ENCODE assay signal across 22 cellular contexts in the genomic region with DNA sequence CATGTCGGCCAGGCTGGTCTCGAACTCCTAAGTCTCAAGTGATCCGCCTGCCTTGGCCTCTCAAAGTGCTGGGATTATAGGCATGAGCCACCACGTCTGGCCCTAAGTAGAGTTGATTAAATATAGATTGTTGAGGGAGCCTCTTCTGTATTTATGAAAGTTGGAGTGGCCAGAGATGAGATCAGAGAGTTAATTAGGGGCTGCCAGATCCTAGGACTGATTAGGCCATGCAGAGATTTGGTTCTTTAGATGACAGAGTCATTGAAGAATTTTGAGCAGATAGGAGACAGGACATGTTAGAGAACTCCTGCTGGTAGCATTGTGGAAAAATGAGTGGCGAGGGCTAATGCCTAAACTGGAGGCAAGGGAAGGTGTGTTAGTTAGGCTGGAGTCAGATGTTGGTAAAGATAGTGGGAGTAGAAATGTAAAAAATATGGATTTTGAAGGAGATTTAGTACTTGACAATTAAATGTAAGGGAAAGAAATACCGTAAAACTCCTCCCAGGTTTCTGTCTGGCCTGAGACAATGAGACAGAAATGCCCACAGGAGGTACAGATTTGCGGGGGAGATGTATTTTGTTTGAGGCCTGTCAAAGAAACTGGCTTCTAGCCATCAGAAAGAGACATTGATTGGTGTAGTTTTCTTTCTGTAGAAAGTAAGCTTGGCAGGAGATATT. TPM values are rescaled to one million over a fixed set of nuclear protein-coding genes. Genes with fewer than 3 reads are reported as not detected.
DNase-seq lines count a peak whose midpoint lies in the region; ATAC-seq and TF ChIP-seq lines count a peak whose summit lies in the region.
"Had no signal": no experiment of that assay in that cellular context is flagged by ENCODE, and none has a peak within 500 bp of the region (broad histone marks: within the 10 kb centered on the region; RNA-seq: fewer than 3 reads in every experiment).

No MANE protein-coding gene starts in this region.

- TF ChIP-seq CTCF in AG09309 (IDR thresholded peaks at IDR 0.05; ENCODE audit: control insufficient read depth, insufficient read depth, low read depth, low read length, missing control alignments), result peak; percentile 7
- no peak for TF ChIP-seq CTCF in Caco-2 (IDR thresholded peaks at IDR 0.05; ENCODE audit: insufficient read depth in 1 of 2, low read depth in 1 of 2, low read length in 1 of 2, severe bottlenecking in 1 of 2, unreplicated experiment in 1 of 2)
- TF ChIP-seq CTCF in WTC11 (IDR thresholded peaks at IDR 0.05), result no peak
- TF ChIP-seq CTCF in mesothelial cell of epicardium (IDR thresholded peaks at IDR 0.05; ENCODE audit: unreplicated experiment), result no peak
- TF ChIP-seq CTCF in tibial artery (IDR thresholded peaks at IDR 0.05), result no peak

- H3K36me3 ChIP-seq in Caco-2 (ENCODE audit: control insufficient read depth, insufficient read depth, low read length) (no peaks in the 10 kb centered on the region), tibial artery (peaks cover 27 to 79% (median 78%) of the 10 kb centered on the region in 3 donors)
- H3K36me3 ChIP-seq: BE2C had no signal

- DNase-seq in AG09309 (ENCODE audit: low read depth) (no peak), Caco-2 (no peak), WTC11 (ENCODE audit: low spot score) (no peak), mesothelial cell of epicardium (ENCODE audit: low spot score in 2 of 2, unreplicated experiment in 2 of 2) (no peak), posterior cingulate gyrus (no peak), tibial artery (no peak)
- no peak for DNase-seq in activated CD8-positive, alpha-beta memory T cell treated with anti-CD3 and anti-CD28 coated beads, Interleukin-2, amount 50 U/mL, for 48 hours
- DNase-seq: activated CD8-positive, alpha-beta memory T cell treated with anti-CD3 and anti-CD28 coated beads, Interleukin-2, amount 10 ng/mL, durations not matched to agents 7 days and 5 days; BE2C; body of pancreas; dermis blood vessel endothelial cell; DMS79 treated with DMSO at 0.1 percent for 48 hours; mammary epithelial cell; NCI-H1105 treated with DMSO at 0.1 percent for 48 hours; NCI-H2171; NCI-H82; Peyer's patch; right lobe of liver; stimulated activated CD4-positive, alpha-beta T cell treated with anti-CD3 and anti-CD28 coated beads, Interleukin-4, amount 100 ng/mL, for 1 hour; testis had no signal

- ATAC-seq in WTC11 (no peak), GM21360 (IDR thresholded peaks at IDR 0.05; ENCODE audit: unreplicated experiment) (no peak)
- ATAC-seq: activated CD8-positive, alpha-beta memory T cell treated with anti-CD3 and anti-CD28 coated beads, Interleukin-2, amount 10 ng/mL, durations not matched to agents 7 days and 5 days; body of pancreas; right lobe of liver had no signal

- peaks cover 41% of the 10 kb centered on the region for H3K36me3 Mint-ChIP-seq in Caco-2 (ENCODE audit: insufficient read depth, unreplicated experiment)
- peaks cover 68% of the 10 kb centered on the region for H3K36me3 Mint-ChIP-seq in WTC11
- H3K36me3 Mint-ChIP-seq in mesothelial cell of epicardium, result peaks cover 32% of the 10 kb centered on the region

- H3K27ac ChIP-seq in tibial artery, result no peak overlapping the region
- H3K27ac ChIP-seq: body of pancreas, KMS-11, Peyer's patch, right lobe of liver, testis had no signal

- H3K27me3 ChIP-seq in Caco-2 (replicated peaks; ENCODE audit: control insufficient read depth, insufficient read depth, low read length), result no peaks in the 10 kb centered on the region
- no peaks in the 10 kb centered on the region for H3K27me3 ChIP-seq in tibial artery
- H3K27me3 ChIP-seq: BE2C, body of pancreas, Peyer's patch, right lobe of liver, testis had no signal

- H3K27ac Mint-ChIP-seq in Caco-2 (ENCODE audit: unreplicated experiment), result peak overlapping the region; percentile 13
- peak overlapping the region; percentile 30 for H3K27ac Mint-ChIP-seq in WTC11
- peak overlapping the region; percentile 63 for H3K27ac Mint-ChIP-seq in mesothelial cell of epicardium
- H3K27ac Mint-ChIP-seq: activated CD8-positive, alpha-beta memory T cell treated with anti-CD3 and anti-CD28 coated beads, Interleukin-2, amount 10 ng/mL, durations not matched to agents 7 days and 5 days had no signal

- POLR2A ChIA-PET in Caco-2 (lab: Charles Lee), result no interaction called here
- POLR2A ChIA-PET in WTC11 (lab: Charles Lee), result no interaction called here

- no peak overlapping the region for H3K4me3 Mint-ChIP-seq in Caco-2 (ENCODE audit: unreplicated experiment)
- H3K4me3 Mint-ChIP-seq in WTC11, result no peak overlapping the region
- H3K4me3 Mint-ChIP-seq in mesothelial cell of epicardium, result no peak overlapping the region
- H3K4me3 Mint-ChIP-seq: activated CD8-positive, alpha-beta memory T cell treated with anti-CD3 and anti-CD28 coated beads, Interleukin-2, amount 10 ng/mL, durations not matched to agents 7 days and 5 days had no signal

- CTCF ChIA-PET in Caco-2 (lab: Charles Lee) (no interaction called here), WTC11 (lab: Charles Lee) (interaction anchor here (1.0 kb wide), 1 partner anchor 52 kb away, joined by 7 read pairs; no protein-coding TSS in a partner anchor)

- intact Hi-C loops in Caco-2 (cut with micrococcal nuclease; ENCODE audit: unreplicated experiment), result no loop called here
- intact Hi-C loops in posterior cingulate gyrus (cut with DNase I), result no loop called here
- intact Hi-C loops in tibial artery (cut with DNase I; ENCODE audit: low total_unique reads), result no loop called here

- H3K4me3 ChIP-seq in AG09309 (ENCODE audit: control insufficient read depth, low read depth, low read length), result no peak overlapping the region
- H3K4me3 ChIP-seq in Caco-2 (ENCODE audit: low read depth, low read length), result no peak overlapping the region
- H3K4me3 ChIP-seq in tibial artery, result no peak overlapping the region
- H3K4me3 ChIP-seq: body of pancreas, Peyer's patch, right lobe of liver, testis had no signal

- peaks cover 8% of the 10 kb centered on the region; the same call in 1 of the 2 replicates for H3K4me1 ChIP-seq in Caco-2
- no peaks in the 10 kb centered on the region for H3K4me1 ChIP-seq in tibial artery
- H3K4me1 ChIP-seq: BE2C, body of pancreas, Peyer's patch, right lobe of liver, testis had no signal

- H3K27me3 Mint-ChIP-seq in Caco-2 (ENCODE audit: insufficient read depth, unreplicated experiment) (no peaks in the 10 kb centered on the region), WTC11 (ENCODE audit: low read depth) (no peaks in the 10 kb centered on the region; the same call in 1 of the 2 replicates), mesothelial cell of epicardium (ENCODE audit: low read depth) (no peaks in the 10 kb centered on the region)
- H3K27me3 Mint-ChIP-seq: activated CD8-positive, alpha-beta memory T cell treated with anti-CD3 and anti-CD28 coated beads, Interleukin-2, amount 10 ng/mL, durations not matched to agents 7 days and 5 days had no signal

- H3K9me3 Mint-ChIP-seq in Caco-2 (ENCODE audit: unreplicated experiment) (no peaks in the 10 kb centered on the region), WTC11 (no peaks in the 10 kb centered on the region), mesothelial cell of epicardium (peaks cover 3% of the 10 kb centered on the region)

- no peaks in the 10 kb centered on the region for H3K9me3 ChIP-seq in Caco-2
- no peaks in the 10 kb centered on the region for H3K9me3 ChIP-seq in tibial artery
- H3K9me3 ChIP-seq: BE2C, body of pancreas, Peyer's patch, right lobe of liver, testis had no signal

- H3K4me1 Mint-ChIP-seq in Caco-2 (ENCODE audit: low read depth, unreplicated experiment) (no peaks in the 10 kb centered on the region), WTC11 (no peaks in the 10 kb centered on the region), mesothelial cell of epicardium (peaks cover 12% of the 10 kb centered on the region)

- BruUV-seq in Caco-2 (replicated peaks; lab: Mats Ljungman, UMichigan), result no TSS peak

TF ChIP-seq in WTC11, 78 proteins besides CTCF, POLR2A, EP300 and RAD21 (continues in another document):
- TF ChIP-seq SOX15 (CRISPR knock-in tag; IDR thresholded peaks at IDR 0.05), result no peak
- no peak for TF ChIP-seq TP53 (CRISPR knock-in tag; IDR thresholded peaks at IDR 0.05)
- no peak for TF ChIP-seq MLX (CRISPR knock-in tag; IDR thresholded peaks at IDR 0.05)
- TF ChIP-seq RELA (CRISPR knock-in tag; IDR thresholded peaks at IDR 0.05; ENCODE audit: borderline replicate concordance), result no peak
- TF ChIP-seq, protein P1, sequence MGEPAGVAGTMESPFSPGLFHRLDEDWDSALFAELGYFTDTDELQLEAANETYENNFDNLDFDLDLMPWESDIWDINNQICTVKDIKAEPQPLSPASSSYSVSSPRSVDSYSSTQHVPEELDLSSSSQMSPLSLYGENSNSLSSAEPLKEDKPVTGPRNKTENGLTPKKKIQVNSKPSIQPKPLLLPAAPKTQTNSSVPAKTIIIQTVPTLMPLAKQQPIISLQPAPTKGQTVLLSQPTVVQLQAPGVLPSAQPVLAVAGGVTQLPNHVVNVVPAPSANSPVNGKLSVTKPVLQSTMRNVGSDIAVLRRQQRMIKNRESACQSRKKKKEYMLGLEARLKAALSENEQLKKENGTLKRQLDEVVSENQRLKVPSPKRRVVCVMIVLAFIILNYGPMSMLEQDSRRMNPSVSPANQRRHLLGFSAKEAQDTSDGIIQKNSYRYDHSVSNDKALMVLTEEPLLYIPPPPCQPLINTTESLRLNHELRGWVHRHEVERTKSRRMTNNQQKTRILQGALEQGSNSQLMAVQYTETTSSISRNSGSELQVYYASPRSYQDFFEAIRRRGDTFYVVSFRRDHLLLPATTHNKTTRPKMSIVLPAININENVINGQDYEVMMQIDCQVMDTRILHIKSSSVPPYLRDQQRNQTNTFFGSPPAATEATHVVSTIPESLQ (CRISPR knock-in tag; IDR thresholded peaks at IDR 0.05), result no peak
- TF ChIP-seq RORB (CRISPR knock-in tag; IDR thresholded peaks at IDR 0.05), result no peak

RNA-seq across cellular contexts. Expression of gene SACM1L, which starts 23.4 kb away (rescaled TPM):
- total RNA-seq in Caco-2 (2022) (51.0 and 53.5 TPM in 2 replicates), WTC11 (2021) (79.0 to 80.3 TPM (median 79.6 TPM) in 3 replicates), mesothelial cell of epicardium (50.5 to 54.6 TPM (median 51.8 TPM) in 3 replicates)

Comparison
In these comparisons a context has a peak if more than half of its experiments do, and no peak if none do; other contexts are left out.
1. H3K27ac Mint-ChIP-seq: peak in every context shown above with its lines; median percentile 63 in mesothelial cell of epicardium; 30 in WTC11; 13 in Caco-2.